26 cellular contexts compared by ENCODE assay signal in the genomic region with DNA sequence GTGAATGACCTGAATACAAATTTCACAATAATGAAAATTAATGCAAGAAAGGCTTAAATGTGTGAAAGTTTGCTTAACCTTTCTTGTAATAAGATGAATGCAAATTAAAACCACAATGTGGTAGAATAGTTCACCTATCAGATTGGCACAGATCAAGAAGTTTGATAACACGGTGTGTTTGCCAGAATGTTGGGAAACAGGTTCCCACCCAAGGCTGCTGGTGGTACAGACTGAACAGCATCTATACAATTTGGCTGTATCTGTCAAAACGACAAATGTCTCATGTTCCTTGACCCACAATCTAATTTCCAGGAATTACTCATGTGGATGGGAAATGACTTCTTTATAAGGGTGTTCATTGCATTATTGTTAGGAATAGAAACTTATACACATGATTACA.
"Had no signal": no experiment of that assay in that cellular context is flagged by ENCODE, and none has a peak within 500 bp of the region (broad histone marks: within the 10 kb centered on the region; RNA-seq: fewer than 3 reads in every experiment).

No MANE protein-coding gene starts in this region.

- H3K27me3 ChIP-seq: breast epithelium, esophagus muscularis mucosa, right atrium auricular region, thyroid gland, upper lobe of right lung had no signal

- DNase-seq: activated B cell treated with CpG ODN at 0.5 μM for 24 hours; activated CD4-positive, alpha-beta T cell treated with anti-CD3 and anti-CD28 coated beads, Interleukin-2, amount 50 U/mL, for 4 hours; activated gamma-delta T cell; activated naive CD4-positive, alpha-beta T cell treated with anti-CD3 and anti-CD28 coated beads, Interleukin-2, amount 10 ng/mL, durations not matched to agents 7 days and 5 days; activated naive CD8-positive, alpha-beta T cell treated with anti-CD3 and anti-CD28 coated beads, Interleukin-2, amount 10 ng/mL, durations not matched to agents 7 days and 5 days; amniotic stem cell; central memory CD4-positive, alpha-beta T cell; foreskin melanocyte; heart right ventricle; naive thymus-derived CD8-positive, alpha-beta T cell; nucleus accumbens; stimulated activated CD4-positive, alpha-beta T cell treated with anti-CD3 and anti-CD28 coated beads, Interleukin-1b, Interleukin-23, amount 100 ng/mL, for 48 hours; stimulated activated naive B cell treated with anti-CD40 and anti-IgM and Interleukin-4, amounts not matched to agents 10 μg/mL and 1 μg/mL and 100 μg/mL, for 72 hours; stomach; thyroid gland; upper lobe of right lung had no signal

- H3K9me3 ChIP-seq: breast epithelium, esophagus muscularis mucosa, heart right ventricle, right atrium auricular region, stomach, thyroid gland, upper lobe of right lung had no signal

- H3K4me1 Mint-ChIP-seq: activated B cell treated with CpG ODN at 0.5 μM for 24 hours had no signal

- H3K4me1 ChIP-seq: breast epithelium, parathyroid adenoma, stomach, thyroid gland had no signal

- FAIRE-seq: astrocyte had no signal

- ATAC-seq: heart right ventricle; naive thymus-derived CD8-positive, alpha-beta T cell; stimulated activated naive B cell treated with anti-CD40 and anti-IgM and Interleukin-4, amounts not matched to agents 10 μg/mL and 1 μg/mL and 100 μg/mL, for 72 hours had no signal

- H3K27ac Mint-ChIP-seq: activated B cell treated with CpG ODN at 0.5 μM for 24 hours; activated naive CD4-positive, alpha-beta T cell treated with anti-CD3 and anti-CD28 coated beads, Interleukin-2, amount 10 ng/mL, durations not matched to agents 7 days and 5 days; activated naive CD8-positive, alpha-beta T cell treated with anti-CD3 and anti-CD28 coated beads, Interleukin-2, amount 10 ng/mL, durations not matched to agents 7 days and 5 days; activated T-helper 1 cell treated with anti-CD3 and anti-CD28 coated beads, Interleukin-12 subunit alpha, Interleukin-12 subunit beta, Interleukin-2, Interleukin-4 antibody, amounts not matched to agents 30 ng/mL and 10 ng/mL and 1 ng/mL, durations not matched to agents 14 hours and 24 hours and 36 hours; memory B cell; stimulated activated naive B cell treated with anti-CD40 and anti-IgM and Interleukin-4, amounts not matched to agents 10 μg/mL and 1 μg/mL and 100 μg/mL, for 72 hours; T-helper 1 cell treated with Interleukin-12 subunit alpha and Interleukin-12 subunit beta and Interleukin-4 antibody, amounts not matched to agents 30 μg/mL and 1 μg/mL, for 36 hours had no signal

- H3K9me3 Mint-ChIP-seq: activated B cell treated with CpG ODN at 0.5 μM for 24 hours; activated naive CD4-positive, alpha-beta T cell treated with anti-CD3 and anti-CD28 coated beads, Interleukin-2, amount 10 ng/mL, durations not matched to agents 7 days and 5 days; activated naive CD8-positive, alpha-beta T cell treated with anti-CD3 and anti-CD28 coated beads, Interleukin-2, amount 10 ng/mL, durations not matched to agents 7 days and 5 days; activated T-helper 1 cell treated with anti-CD3 and anti-CD28 coated beads, Interleukin-12 subunit alpha, Interleukin-12 subunit beta, Interleukin-2, Interleukin-4 antibody, amounts not matched to agents 30 ng/mL and 10 ng/mL and 1 ng/mL, durations not matched to agents 14 hours and 24 hours and 36 hours; naive thymus-derived CD8-positive, alpha-beta T cell; neural crest cell; stimulated activated naive B cell treated with anti-CD40 and anti-IgM and Interleukin-4, amounts not matched to agents 10 μg/mL and 1 μg/mL and 100 μg/mL, for 72 hours; T-helper 1 cell treated with Interleukin-12 subunit alpha and Interleukin-12 subunit beta and Interleukin-4 antibody, amounts not matched to agents 30 μg/mL and 1 μg/mL, for 36 hours had no signal

- H3K36me3 ChIP-seq: breast epithelium, esophagus muscularis mucosa, heart right ventricle, right atrium auricular region, stomach, thyroid gland, upper lobe of right lung had no signal

- H3K36me3 Mint-ChIP-seq: activated naive CD4-positive, alpha-beta T cell treated with anti-CD3 and anti-CD28 coated beads, Interleukin-2, amount 10 ng/mL, durations not matched to agents 7 days and 5 days; activated naive CD8-positive, alpha-beta T cell treated with anti-CD3 and anti-CD28 coated beads, Interleukin-2, amount 10 ng/mL, durations not matched to agents 7 days and 5 days; memory B cell; naive thymus-derived CD8-positive, alpha-beta T cell; stimulated activated naive B cell treated with anti-CD40 and anti-IgM and Interleukin-4, amounts not matched to agents 10 μg/mL and 1 μg/mL and 100 μg/mL, for 72 hours had no signal

- H3K27ac ChIP-seq: breast epithelium, esophagus muscularis mucosa, heart right ventricle, parathyroid adenoma, right atrium auricular region, stomach, thyroid gland, upper lobe of right lung had no signal

- H3K4me3 ChIP-seq: breast epithelium, esophagus muscularis mucosa, heart right ventricle, right atrium auricular region, smooth muscle cell, stomach, thyroid gland, upper lobe of right lung had no signal

- H3K4me3 Mint-ChIP-seq: activated B cell treated with CpG ODN at 0.5 μM for 24 hours; activated naive CD4-positive, alpha-beta T cell treated with anti-CD3 and anti-CD28 coated beads, Interleukin-2, amount 10 ng/mL, durations not matched to agents 7 days and 5 days; activated naive CD8-positive, alpha-beta T cell treated with anti-CD3 and anti-CD28 coated beads, Interleukin-2, amount 10 ng/mL, durations not matched to agents 7 days and 5 days; activated T-helper 1 cell treated with anti-CD3 and anti-CD28 coated beads, Interleukin-12 subunit alpha, Interleukin-12 subunit beta, Interleukin-2, Interleukin-4 antibody, amounts not matched to agents 30 ng/mL and 10 ng/mL and 1 ng/mL, durations not matched to agents 14 hours and 24 hours and 36 hours; memory B cell; naive thymus-derived CD8-positive, alpha-beta T cell; neural crest cell; stimulated activated naive B cell treated with anti-CD40 and anti-IgM and Interleukin-4, amounts not matched to agents 10 μg/mL and 1 μg/mL and 100 μg/mL, for 72 hours; T-helper 1 cell treated with Interleukin-12 subunit alpha and Interleukin-12 subunit beta and Interleukin-4 antibody, amounts not matched to agents 30 μg/mL and 1 μg/mL, for 36 hours had no signal
